20 cellular contexts compared by ENCODE assay signal in the genomic region with DNA sequence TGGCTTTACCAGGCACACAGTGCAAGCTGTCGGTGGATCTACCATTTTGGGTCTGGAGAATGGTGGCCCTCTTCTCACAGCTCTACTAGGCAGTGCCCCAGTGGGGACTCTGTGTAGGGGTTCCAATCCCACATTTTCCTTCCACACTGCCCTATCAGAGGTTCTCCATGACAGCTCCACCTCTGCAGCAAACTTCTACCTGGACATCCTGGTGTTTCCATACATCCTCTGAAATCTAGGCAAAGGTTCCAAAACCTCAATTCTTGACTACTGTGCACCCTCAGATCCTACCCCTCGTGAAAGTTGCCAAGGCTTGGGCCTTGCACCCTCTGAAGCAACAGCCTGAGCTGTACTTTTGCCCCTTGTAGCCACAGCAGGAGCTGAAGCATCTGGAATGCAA.
DNase-seq lines count a peak whose midpoint lies in the region; TF ChIP-seq lines count a peak whose summit lies in the region.
"Had no signal": no experiment of that assay in that cellular context is flagged by ENCODE, and none has a peak within 500 bp of the region (broad histone marks: within the 10 kb centered on the region; RNA-seq: fewer than 3 reads in every experiment).

No MANE protein-coding gene starts in this region.

- no peak overlapping the region for H3K23ac ChIP-seq in mesenchymal stem cell (ENCODE audit: low read length in 2 of 2)

- H2BK120ac ChIP-seq in mesenchymal stem cell (ENCODE audit: low read depth, low read length) = no peak overlapping the region

- H3K27me3 ChIP-seq in mesenchymal stem cell (ENCODE audit: control insufficient read depth in 1 of 2, insufficient read depth in 1 of 2, low read length in 2 of 2) (no peaks in the 10 kb centered on the region), spleen (replicated peaks in 1 of 7) (no peaks in the 10 kb centered on the region)
- H3K27me3 ChIP-seq: BLaER1 treated with 17β-estradiol and CSF1 and Interleukin-3, amounts not matched to agents 10 nM and 100 nM had no signal

- H4K8ac ChIP-seq in mesenchymal stem cell (ENCODE audit: low read length) = peak overlapping the region; percentile 5

- no peak overlapping the region for H3K4ac ChIP-seq in mesenchymal stem cell (ENCODE audit: low read depth in 1 of 2, low read length in 2 of 2)

- DNase-seq in UCSD-AML1 (lab: John Stamatoyannopoulos, UW; ENCODE audit: unreplicated experiment) = peak; percentile 1
- no peak for DNase-seq in mesenchymal stem cell
- DNase-seq in spleen = peak; percentile 11
- DNase-seq in DMS153 (lab: John Stamatoyannopoulos, UW) = no peak
- DNase-seq in COR-L47 (lab: John Stamatoyannopoulos, UW) = no peak
- DNase-seq: AML-193; Caco-2; Calu3; CD4-positive, alpha-beta memory T cell; CD4-positive, CD25-positive, alpha-beta regulatory T cell; CD8-positive, alpha-beta memory T cell; DMS53; DMS79; DND-41; EL; GDM1 had no signal

- 76% methylated on average over 2 of the region's 2 CpGs for WGBS in mesenchymal stem cell
- WGBS in spleen, 5 donors = 46 to 82% (median 69%) methylated on average over 1 to 2 of the region's 2 CpGs

- H2AK5ac ChIP-seq in mesenchymal stem cell (ENCODE audit: low read length, severe bottlenecking) = no peak overlapping the region

- peaks cover 3% of the 10 kb centered on the region for H3K79me1 ChIP-seq in mesenchymal stem cell (replicated peaks; ENCODE audit: low read length, poor library complexity, severe bottlenecking)

- H2AFZ ChIP-seq in mesenchymal stem cell (ENCODE audit: low read depth, low read length) = no peak overlapping the region

- H3K9me3 ChIP-seq in mesenchymal stem cell (ENCODE audit: control insufficient read depth, low read length) (no peaks in the 10 kb centered on the region), spleen (peaks cover 0 to 28% (median 10%) of the 10 kb centered on the region in 8 donors)
- H3K9me3 ChIP-seq: A549 had no signal

- H3K4me3 ChIP-seq in mesenchymal stem cell (ENCODE audit: insufficient read depth in 1 of 2, low read depth in 1 of 2, low read length in 2 of 2) = no peak overlapping the region
- no peak overlapping the region for H3K4me3 ChIP-seq in spleen
- H3K4me3 ChIP-seq: A549; BLaER1 treated with 17β-estradiol and CSF1 and Interleukin-3, amounts not matched to agents 10 nM and 100 nM; GM12878 had no signal

- TF ChIP-seq CTCF in spleen (IDR thresholded peaks at IDR 0.05 in 8 of 11, conservative IDR thresholded peaks at IDR 0.05 in 3 of 11) = no peak

- H3K27ac ChIP-seq in mesenchymal stem cell (ENCODE audit: low read length, poor library complexity, severe bottlenecking) (no peak overlapping the region), spleen (no peak overlapping the region)
- H3K27ac ChIP-seq: 22Rv1; A549; BLaER1 treated with 17β-estradiol and CSF1 and Interleukin-3, amounts not matched to agents 10 nM and 100 nM had no signal

- H2BK15ac ChIP-seq in mesenchymal stem cell (ENCODE audit: low read depth, poor library complexity, severe bottlenecking) = no peak overlapping the region

- H3K4me2 ChIP-seq in mesenchymal stem cell (ENCODE audit: low read length, poor library complexity, severe bottlenecking) = no peak overlapping the region
- H3K4me2 ChIP-seq: A549; BLaER1 treated with 17β-estradiol and CSF1 and Interleukin-3, amounts not matched to agents 10 nM and 100 nM had no signal

- TF ChIP-seq POLR2A in spleen (IDR thresholded peaks at IDR 0.05) = no peak

- no peaks in the 10 kb centered on the region for H3K36me3 ChIP-seq in mesenchymal stem cell (ENCODE audit: control insufficient read depth in 1 of 2, insufficient read depth in 2 of 2, low read depth in 1 of 2, low read length in 2 of 2)
- no peaks in the 10 kb centered on the region for H3K36me3 ChIP-seq in spleen
- H3K36me3 ChIP-seq: BLaER1 treated with 17β-estradiol and CSF1 and Interleukin-3, amounts not matched to agents 10 nM and 100 nM had no signal

- no peak overlapping the region for H3K18ac ChIP-seq in mesenchymal stem cell (ENCODE audit: low read depth in 1 of 2, low read length in 2 of 2)

- no peak overlapping the region for H2BK5ac ChIP-seq in mesenchymal stem cell (ENCODE audit: low read depth, low read length, poor library complexity, severe bottlenecking)

- no peaks in the 10 kb centered on the region for H3K4me1 ChIP-seq in mesenchymal stem cell (ENCODE audit: control insufficient read depth, insufficient read depth, low read depth, low read length)
- H3K4me1 ChIP-seq in spleen = no peaks in the 10 kb centered on the region
- H3K4me1 ChIP-seq: A549; BLaER1 treated with 17β-estradiol and CSF1 and Interleukin-3, amounts not matched to agents 10 nM and 100 nM; Caco-2 had no signal

- H3K9ac ChIP-seq in mesenchymal stem cell (ENCODE audit: low read length) = no peak overlapping the region
- H3K9ac ChIP-seq: BLaER1 treated with 17β-estradiol and CSF1 and Interleukin-3, amounts not matched to agents 10 nM and 100 nM had no signal

- no peak overlapping the region for H2BK12ac ChIP-seq in mesenchymal stem cell (ENCODE audit: low read length in 2 of 2)

- H3K14ac ChIP-seq in mesenchymal stem cell (ENCODE audit: low read length in 2 of 2) = no peak overlapping the region

- intact Hi-C loops in spleen (cut with DNase I; ENCODE audit: low total_unique reads) = no loop called here

- H4K91ac ChIP-seq in mesenchymal stem cell (ENCODE audit: low read length) = no peak overlapping the region

Comparison
In these comparisons a context has a peak if more than half of its experiments do, and no peak if none do; other contexts are left out.
1. DNase-seq: peak in UCSD-AML1 (single experiment) and spleen (single experiment); none in mesenchymal stem cell (single experiment), DMS153 (single experiment) and COR-L47 (single experiment).